ENCODE assay signal across 11 cellular contexts in the genomic region with DNA sequence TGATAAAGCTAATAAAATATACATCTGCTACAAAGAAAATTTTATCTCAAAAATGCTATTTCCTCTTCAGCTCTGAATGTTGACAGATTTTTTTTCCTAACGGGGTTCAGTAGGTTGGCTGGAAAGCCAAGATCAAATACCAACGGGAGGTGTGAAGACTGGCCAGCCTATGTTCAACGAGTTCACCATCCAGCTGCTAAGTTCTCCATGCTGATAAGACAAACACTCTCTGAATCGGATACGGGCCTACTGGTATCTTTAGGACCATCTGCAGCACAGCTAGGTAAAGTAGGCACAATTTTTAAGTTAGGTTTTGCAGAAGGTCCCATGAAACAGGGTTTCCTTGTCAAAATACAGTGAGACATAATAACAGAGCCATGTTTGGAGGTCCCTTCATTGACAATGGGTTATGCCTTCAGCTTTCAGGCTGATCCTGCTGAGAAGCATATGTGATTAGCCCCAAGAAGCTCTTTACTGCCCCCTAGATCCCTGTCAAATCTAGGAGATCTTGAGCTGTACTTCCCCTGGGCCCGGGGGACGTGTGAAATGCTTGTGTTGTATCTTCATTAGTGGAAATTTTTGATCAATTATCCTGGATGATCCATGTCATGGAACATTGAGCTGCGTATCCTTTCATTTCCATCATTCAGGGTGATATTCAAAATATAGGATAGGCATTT.
DNase-seq lines count a peak whose midpoint lies in the region; ATAC-seq and TF ChIP-seq lines count a peak whose summit lies in the region.
"Had no signal": no experiment of that assay in that cellular context is flagged by ENCODE, and none has a peak within 500 bp of the region (broad histone marks: within the 10 kb centered on the region; RNA-seq: fewer than 3 reads in every experiment).

No MANE protein-coding gene starts in this region.

- DNase-seq in AG09319 (ENCODE audit: extremely low read depth, low read depth), result no peak
- DNase-seq in GM12865 (ENCODE audit: low read depth), result peak; percentile 20
- DNase-seq in right atrium auricular region (ENCODE audit: low spot score), result no peak
- no peak for DNase-seq in NCI-H774 (lab: John Stamatoyannopoulos, UW)
- DNase-seq in colonic mucosa, result no peak
- DNase-seq: activated effector memory CD4-positive, alpha-beta T cell treated with Interleukin-2 at 50 U/mL for 16 hours; GDM1; stimulated activated CD4-positive, alpha-beta T cell treated with anti-CD3 and anti-CD28 coated beads, Interleukin-4, amount 100 ng/mL, for 4 hours had no signal

- no peak overlapping the region for H2AFZ ChIP-seq in OCI-LY3 (ENCODE audit: low read depth, low read length)

- intact Hi-C loops in colonic mucosa (cut with DNase I), result no loop called here

- H3K9ac ChIP-seq in OCI-LY3 (ENCODE audit: low read length) (no peak overlapping the region), colonic mucosa (ENCODE audit: low read depth in 2 of 2, low read length in 2 of 2) (no peak overlapping the region)

- ATAC-seq in HG03095 (IDR thresholded peaks at IDR 0.05; ENCODE audit: unreplicated experiment) (no peak), GM18498 (IDR thresholded peaks at IDR 0.05; ENCODE audit: unreplicated experiment) (no peak)

- no peak overlapping the region for H3K27ac ChIP-seq in OCI-LY3 (ENCODE audit: low read length)
- H3K27ac ChIP-seq in right atrium auricular region, result peak overlapping the region; percentile 76 to 81
- H3K27ac ChIP-seq in colonic mucosa, result no peak overlapping the region

- H3K4me1 ChIP-seq in OCI-LY3 (ENCODE audit: low read length) (no peaks in the 10 kb centered on the region), right atrium auricular region (peaks cover 0 to 53% of the 10 kb centered on the region in 2 donors), colonic mucosa (no peaks in the 10 kb centered on the region)

- no peaks in the 10 kb centered on the region for H3K79me2 ChIP-seq in OCI-LY3 (ENCODE audit: low read length)

- H3K9me3 ChIP-seq in OCI-LY3 (ENCODE audit: insufficient read depth, low read length), result no peaks in the 10 kb centered on the region
- H3K9me3 ChIP-seq in right atrium auricular region, result no peaks in the 10 kb centered on the region
- no peaks in the 10 kb centered on the region for H3K9me3 ChIP-seq in colonic mucosa

- H3K27me3 ChIP-seq in OCI-LY3 (ENCODE audit: low read depth, low read length) (peaks cover 9% of the 10 kb centered on the region; the same call in 1 of the 2 replicates), right atrium auricular region (no peaks in the 10 kb centered on the region), colonic mucosa (no peaks in the 10 kb centered on the region)

- no peak overlapping the region for H3K4me3 ChIP-seq in GM12865 (ENCODE audit: low read depth, low read length)
- no peak overlapping the region for H3K4me3 ChIP-seq in OCI-LY3 (ENCODE audit: low read length)
- no peak overlapping the region for H3K4me3 ChIP-seq in right atrium auricular region
- no peak overlapping the region for H3K4me3 ChIP-seq in colonic mucosa

- no peak overlapping the region for H3K4me2 ChIP-seq in OCI-LY3 (ENCODE audit: low read length)

- no peaks in the 10 kb centered on the region for H3K36me3 ChIP-seq in OCI-LY3 (replicated peaks; ENCODE audit: low read depth, low read length)
- H3K36me3 ChIP-seq in right atrium auricular region, result no peaks in the 10 kb centered on the region
- H3K36me3 ChIP-seq in colonic mucosa, result no peaks in the 10 kb centered on the region

- H4K20me1 ChIP-seq in OCI-LY3 (ENCODE audit: insufficient read depth, low read length), result no peaks in the 10 kb centered on the region

- TF ChIP-seq CTCF in AG09319 (IDR thresholded peaks at IDR 0.05; ENCODE audit: low read depth, low read length), result peak; percentile 17
- TF ChIP-seq CTCF in GM12865 (IDR thresholded peaks at IDR 0.05; ENCODE audit: insufficient read depth, low read depth, low read length, missing control alignments), result peak; percentile 39
- peak; percentile 62 for TF ChIP-seq CTCF in OCI-LY3 (IDR thresholded peaks at IDR 0.05; ENCODE audit: low read depth, low read length)
- TF ChIP-seq CTCF in right atrium auricular region (IDR thresholded peaks at IDR 0.05), result peak in 1 of 2 donors; percentile 36
- no peak for TF ChIP-seq CTCF in colonic mucosa (IDR thresholded peaks at IDR 0.05)

Comparison
In these comparisons a context has a peak if more than half of its experiments do, and no peak if none do; other contexts are left out.
1. H3K27ac ChIP-seq: peak in right atrium auricular region (2 of 2); none in OCI-LY3 (single experiment) and colonic mucosa (single experiment).